Comparison of ENCODE assay signal across 9 cellular contexts in genomic region chr6:22737331-22737730, GRCh38.
DNase-seq lines count a peak whose midpoint lies in the region; ATAC-seq and TF ChIP-seq lines count a peak whose summit lies in the region.
"Had no signal": no experiment of that assay in that cellular context is flagged by ENCODE, and none has a peak within 500 bp of the region (broad histone marks: within the 10 kb centered on the region; RNA-seq: fewer than 3 reads in every experiment).

No MANE protein-coding gene starts in this region.

- no peaks in the 10 kb centered on the region for H4K20me1 ChIP-seq in GM23338 (replicated peaks; ENCODE audit: insufficient read depth)

- H3K27ac Mint-ChIP-seq in GM23338, result no peak overlapping the region

- H3K27me3 Mint-ChIP-seq in GM23338 (ENCODE audit: insufficient read depth, low read depth, poor library complexity), result no peaks in the 10 kb centered on the region
- H3K27me3 Mint-ChIP-seq: central memory CD8-positive, alpha-beta T cell had no signal

- H2AFZ ChIP-seq in GM23338, result 0 out of 2 replicates have a peak overlapping the region, but pooled peaks have one; percentile 0

- H3K79me2 ChIP-seq in GM23338 (replicated peaks; ENCODE audit: insufficient read depth), result no peaks in the 10 kb centered on the region

- peaks cover 9% of the 10 kb centered on the region for H3K4me1 Mint-ChIP-seq in GM23338
- H3K4me1 Mint-ChIP-seq: central memory CD8-positive, alpha-beta T cell had no signal

- H3K27me3 ChIP-seq in GM23338 (ENCODE audit: insufficient read depth) (no peaks in the 10 kb centered on the region), adrenal gland (no peaks in the 10 kb centered on the region), tibial nerve (no peaks in the 10 kb centered on the region)

- H3K27ac ChIP-seq in 22Rv1 (no peak overlapping the region), GM23338 (ENCODE audit: low read depth) (peak overlapping the region; percentile 6; the same call in 1 of the 2 replicates), adrenal gland (no peak overlapping the region), tibial nerve (peak overlapping the region in 2 of 4 donors; percentile 21 to 60)

- no peak overlapping the region for H3K4me3 Mint-ChIP-seq in GM23338
- H3K4me3 Mint-ChIP-seq: central memory CD8-positive, alpha-beta T cell had no signal

- H3K4me1 ChIP-seq in GM23338 (ENCODE audit: insufficient read depth), result peaks cover 15% of the 10 kb centered on the region
- no peaks in the 10 kb centered on the region for H3K4me1 ChIP-seq in adrenal gland (replicated peaks in 1 of 2)
- H3K4me1 ChIP-seq in tibial nerve, result peaks cover 0 to 7% (median 0%) of the 10 kb centered on the region in 4 donors

- no peak overlapping the region for H3K4me2 ChIP-seq in GM23338

- peak in 1 of 2 donors; percentile 30 for TF ChIP-seq EP300 in tibial nerve (IDR thresholded peaks at IDR 0.05)

- ATAC-seq in GM23338 (peak; percentile 94), GM19452 (IDR thresholded peaks at IDR 0.05; ENCODE audit: unreplicated experiment) (no peak)

- H3F3A ChIP-seq in GM23338 (replicated peaks; ENCODE audit: low read depth), result no peaks in the 10 kb centered on the region

- DNase-seq in GM23338 (ENCODE audit: low spot score) (peak; percentile 86), adrenal gland (peak; percentile 12 to 58 (median 18)), iPS DF 4.7 (ENCODE audit: extremely low read depth, low spot score) (peak; percentile 56), tibial nerve (ENCODE audit: low spot score in 2 of 2) (peak in 1 of 2 donors; percentile 16), MV-4-11 (lab: John Stamatoyannopoulos, UW) (no peak)
- no peak for DNase-seq in stimulated activated CD4-positive, alpha-beta T cell treated with anti-CD3 and anti-CD28 coated beads, Interleukin-12 subunit alpha, Interleukin-12 subunit beta, amount 100 ng/mL, for 4 hours

- intact Hi-C loops in adrenal gland (cut with DNase I), result no loop called here

- peaks cover 14% of the 10 kb centered on the region; the same call in 1 of the 2 replicates for H3K9me2 ChIP-seq in GM23338 (ENCODE audit: insufficient read depth)

- H3K9me3 ChIP-seq in adrenal gland (replicated peaks in 1 of 3), result no peaks in the 10 kb centered on the region
- H3K9me3 ChIP-seq in tibial nerve, result no peaks in the 10 kb centered on the region

- no peaks in the 10 kb centered on the region; the same call in 2 of the 3 replicates for H3K9me3 Mint-ChIP-seq in GM23338

- H3K36me3 Mint-ChIP-seq in GM23338 (ENCODE audit: low read depth), result peaks cover 4% of the 10 kb centered on the region; the same call in 1 of the 3 replicates

- WGBS in adrenal gland, 4 donors, result 46 to 51% (median 48%) methylated on average over 5 of the region's 5 CpGs
- WGBS in tibial nerve, 2 donors, result 28 to 31% methylated on average over 5 of the region's 5 CpGs

- TF ChIP-seq POLR2A in adrenal gland (IDR thresholded peaks at IDR 0.05) (no peak), tibial nerve (IDR thresholded peaks at IDR 0.05) (no peak)

- H3K36me3 ChIP-seq in GM23338 (ENCODE audit: insufficient read depth) (no peaks in the 10 kb centered on the region), adrenal gland (replicated peaks in 1 of 2) (no peaks in the 10 kb centered on the region), tibial nerve (no peaks in the 10 kb centered on the region)

- H3K4me3 ChIP-seq in GM23338 (no peak overlapping the region), adrenal gland (no peak overlapping the region), tibial nerve (no peak overlapping the region)

- TF ChIP-seq CTCF in 22Rv1 (IDR thresholded peaks at IDR 0.05) (peak; percentile 77), GM23338 (conservative IDR thresholded peaks at IDR 0.05; ENCODE audit: low read depth in 2 of 2) (peak; percentile 89 to 93), adrenal gland (IDR thresholded peaks at IDR 0.05) (peak in 4 of 6 experiments; percentile 22 to 51 (median 45)), tibial nerve (IDR thresholded peaks at IDR 0.05) (peak; percentile 45 to 58 (median 56))

TF ChIP-seq in GM23338, 12 proteins besides CTCF, POLR2A, EP300 and RAD21 (continues in another document):
- TF ChIP-seq EZH2 (IDR thresholded peaks at IDR 0.05; ENCODE audit: low read depth, unreplicated experiment) (no peak), ZNF114 (CRISPR knock-in tag; IDR thresholded peaks at IDR 0.05) (no peak), JUNB (IDR thresholded peaks at IDR 0.05; ENCODE audit: unreplicated experiment) (no peak), EZH2phosphoT487 (IDR thresholded peaks at IDR 0.05; ENCODE audit: unreplicated experiment) (no peak), STAT1 (IDR thresholded peaks at IDR 0.05; ENCODE audit: unreplicated experiment) (no peak), CREB1 (CRISPR knock-in tag; IDR thresholded peaks at IDR 0.05; ENCODE audit: low read depth) (no peak), ETS1 (IDR thresholded peaks at IDR 0.05) (no peak), REST (IDR thresholded peaks at IDR 0.05; ENCODE audit: unreplicated experiment) (no peak), ZNF331 (CRISPR knock-in tag; IDR thresholded peaks at IDR 0.05; ENCODE audit: low read depth) (no peak)

Comparison
In these comparisons a context has a peak if more than half of its experiments do, and no peak if none do; other contexts are left out.
1. DNase-seq: peak in GM23338 (single experiment), adrenal gland (7 of 7) and iPS DF 4.7 (single experiment); none in stimulated activated CD4-positive, alpha-beta T cell treated with anti-CD3 and anti-CD28 coated beads, Interleukin-12 subunit alpha, Interleukin-12 subunit beta, amount 100 ng/mL, for 4 hours (single experiment) and MV-4-11 (single experiment).
2. Peak in every context shown above with its lines, with median percentiles within 50 percentile points of each other: CTCF ChIP-seq.